Comparison of ENCODE assay signal across 10 cellular contexts in the genomic region with DNA sequence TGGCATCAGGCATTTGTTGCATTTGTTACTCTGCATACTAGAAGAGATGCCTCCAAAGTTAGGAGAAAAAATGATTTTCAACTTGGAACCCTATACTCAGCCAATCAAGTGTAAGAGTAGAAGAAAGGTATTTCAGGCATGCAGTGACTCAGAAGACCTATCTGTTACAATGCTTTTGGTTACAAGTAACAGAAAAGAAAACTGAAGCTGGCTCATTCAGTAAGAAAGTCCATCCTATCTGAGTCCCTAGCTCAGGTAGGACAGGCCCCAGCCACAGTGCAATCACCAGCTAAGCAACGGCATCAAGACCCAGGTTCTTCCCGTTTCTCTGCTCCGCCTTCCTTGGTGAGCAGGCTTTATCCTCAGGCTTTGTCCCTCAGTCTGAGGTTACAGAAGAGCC. TPM values are rescaled to one million over a fixed set of nuclear protein-coding genes. Genes with fewer than 3 reads are reported as not detected.
A peak's percentile ranks its signal among the peaks of the same experiment; 100 is the strongest.
DNase-seq lines count a peak whose midpoint lies in the region; ATAC-seq and TF ChIP-seq lines count a peak whose summit lies in the region.
"Had no signal": no experiment of that assay in that cellular context is flagged by ENCODE, and none has a peak within 500 bp of the region (broad histone marks: within the 10 kb centered on the region; RNA-seq: fewer than 3 reads in every experiment).

No MANE protein-coding gene starts in this region.

- ATAC-seq in GM21390 (IDR thresholded peaks at IDR 0.05; ENCODE audit: unreplicated experiment) (no peak), HG02588 (IDR thresholded peaks at IDR 0.05; ENCODE audit: unreplicated experiment) (no peak)

- H3K4me1 ChIP-seq in HUES64 (ENCODE audit: insufficient read depth, low read length): peaks cover 21% of the 10 kb centered on the region

- H3K9me3 ChIP-seq in HUES64 (ENCODE audit: insufficient read depth, low read depth, low read length): no peaks in the 10 kb centered on the region

- no peak overlapping the region for H3K9ac ChIP-seq in HUES64 (ENCODE audit: low read depth, low read length)

- peak overlapping the region; percentile 83 for H3K27ac ChIP-seq in HUES64 (ENCODE audit: low read depth, low read length)

- in situ Hi-C loops in Caki2 (cut with HindIII; ENCODE audit: low pct_unique_long_range_greater_than_20kb, low sequenced_read_pairs): no loop called here

- DNase-seq in Caki2 (ENCODE audit: low read depth) (peak; percentile 51), dermis blood vessel endothelial cell (peak; percentile 42), myocyte (ENCODE audit: low read depth) (peak; percentile 39), GM10266 (ENCODE audit: extremely low spot score) (no peak), NCI-H1048 (lab: John Stamatoyannopoulos, UW) (no peak)
- DNase-seq: left cardiac atrium, NCI-H1105 had no signal

- TF ChIP-seq CTCF in GM10266 (IDR thresholded peaks at IDR 0.05; ENCODE audit: control insufficient read depth, insufficient read depth, low read depth, missing control alignments): no peak

- no peaks in the 10 kb centered on the region for H3K27me3 ChIP-seq in HUES64 (ENCODE audit: insufficient read depth, low read length)

- no peaks in the 10 kb centered on the region for H3K36me3 ChIP-seq in HUES64 (ENCODE audit: insufficient read depth, low read length)

- WGBS in HUES64: 56% methylated on average over 3 of the region's 3 CpGs

- H3K4me3 ChIP-seq in HUES64 (ENCODE audit: low read length): no peak overlapping the region

RNA-seq across cellular contexts. Expression of a gene that starts 23.3 kb away (rescaled TPM):
- 20.9 and 26.7 TPM in 2 replicates for total RNA-seq in Caki2 (2014; rRNA removed; shearing (Covaris generic); ENCODE audit: low replicate concordance)
- 16.5 TPM for polyA plus RNA-seq in HUES64 (2013, experiment 1 of 2)
- polyA plus RNA-seq in HUES64 (2013, experiment 2 of 2): 17.9 TPM
- total RNA-seq in dermis blood vessel endothelial cell: 22.5 and 34.9 TPM in 2 replicates
- total RNA-seq in myocyte: 28.5 and 29.9 TPM in 2 replicates
- 16.2 TPM for polyA plus RNA-seq in myocyte (2012)

RNA-seq across cellular contexts. Expression of a gene that starts 54.5 kb away (rescaled TPM):
- 116 and 131 TPM in 2 replicates for total RNA-seq in Caki2 (2014; rRNA removed; shearing (Covaris generic); ENCODE audit: low replicate concordance)
- 41.8 TPM for polyA plus RNA-seq in HUES64 (2013, experiment 1 of 2)
- 42.7 TPM for polyA plus RNA-seq in HUES64 (2013, experiment 2 of 2)
- total RNA-seq in dermis blood vessel endothelial cell (53.8 and 81.9 TPM in 2 replicates), myocyte (83.3 and 90.4 TPM in 2 replicates)
- polyA plus RNA-seq in myocyte (2012): 120 TPM

Comparison
In these comparisons a context has a peak if more than half of its experiments do, and no peak if none do; other contexts are left out.
1. DNase-seq: peak in Caki2 (single experiment), dermis blood vessel endothelial cell (single experiment) and myocyte (single experiment); none in GM10266 (single experiment) and NCI-H1048 (single experiment).